In genomic region chr16:75202069-75202590, GRCh38 we compare ENCODE assay signal across 1 cellular context.
TF ChIP-seq lines count a peak whose summit lies in the region.

No MANE protein-coding gene starts in this region.

TF ChIP-seq in HepG2, 621 proteins besides CTCF, POLR2A, EP300 and RAD21:
- TF ChIP-seq RAD51 (IDR thresholded peaks at IDR 0.05; ENCODE audit: borderline replicate concordance), result peak; percentile 53; the same call in 1 of the 2 replicates
- no peak for TF ChIP-seq ELK4 (CRISPR knock-in tag; IDR thresholded peaks at IDR 0.05; ENCODE audit: borderline replicate concordance)
